Comparison of ENCODE assay signal across 29 cellular contexts in the genomic region with DNA sequence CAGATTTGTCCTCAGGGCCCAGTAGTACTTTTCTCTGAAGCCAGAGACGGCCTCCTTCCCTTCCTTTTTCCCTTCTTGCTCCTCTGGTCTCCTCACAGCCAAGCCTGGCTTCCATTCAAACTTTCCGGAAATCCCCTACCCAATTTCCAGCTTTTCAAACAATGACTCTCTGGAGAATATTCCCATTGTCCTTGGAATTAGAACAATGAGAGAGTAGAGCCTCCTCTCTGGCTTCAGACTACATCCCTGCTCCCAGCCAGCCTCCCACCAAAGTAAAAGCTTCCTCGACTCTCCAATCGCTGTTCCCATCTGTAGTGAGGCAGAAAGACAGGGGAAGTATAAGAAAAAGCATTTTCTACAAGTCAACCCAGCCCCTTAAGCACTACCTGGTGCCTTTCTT.
DNase-seq lines count a peak whose midpoint lies in the region; ATAC-seq and TF ChIP-seq lines count a peak whose summit lies in the region.
"Had no signal": no experiment of that assay in that cellular context is flagged by ENCODE, and none has a peak within 500 bp of the region (broad histone marks: within the 10 kb centered on the region; RNA-seq: fewer than 3 reads in every experiment).

No MANE protein-coding gene starts in this region.

- H3K4me1 ChIP-seq in heart right ventricle, result peaks cover 0 to 34% (median 12%) of the 10 kb centered on the region in 9 donors
- peaks cover 27% of the 10 kb centered on the region for H3K4me1 ChIP-seq in mesodermal cell (ENCODE audit: control insufficient read depth, insufficient read depth, low read length, poor library complexity, severe bottlenecking)
- H3K4me1 ChIP-seq in testis, result peaks cover 28% of the 10 kb centered on the region
- H3K4me1 ChIP-seq: BE2C, colonic mucosa had no signal

- H3K36me3 Mint-ChIP-seq in endothelial cell (ENCODE audit: low read depth, unreplicated experiment), result no peaks in the 10 kb centered on the region
- H3K36me3 Mint-ChIP-seq in activated naive CD4-positive, alpha-beta T cell treated with anti-CD3 and anti-CD28 coated beads for 36 hours (ENCODE audit: low read depth), result no peaks in the 10 kb centered on the region
- H3K36me3 Mint-ChIP-seq: natural killer cell had no signal

- CTCF ChIA-PET in activated naive CD4-positive, alpha-beta T cell treated with anti-CD3 and anti-CD28 coated beads for 36 hours (lab: Charles Lee), result no interaction called here

- H3K9me3 ChIP-seq in heart right ventricle (peaks cover 0 to 7% (median 0%) of the 10 kb centered on the region in 11 donors), mesodermal cell (ENCODE audit: control insufficient read depth, low read length) (no peaks in the 10 kb centered on the region), testis (no peaks in the 10 kb centered on the region)
- H3K9me3 ChIP-seq: BE2C, colonic mucosa had no signal

- no peak for TF ChIP-seq POLR2A in testis (IDR thresholded peaks at IDR 0.05)

- H3K27ac Mint-ChIP-seq in endothelial cell (ENCODE audit: unreplicated experiment), result peak overlapping the region; percentile 91
- no peak overlapping the region for H3K27ac Mint-ChIP-seq in activated naive CD4-positive, alpha-beta T cell treated with anti-CD3 and anti-CD28 coated beads for 36 hours
- H3K27ac Mint-ChIP-seq: activated CD8-positive, alpha-beta T cell treated with anti-CD3 and anti-CD28 coated beads for 36 hours; activated naive CD8-positive, alpha-beta T cell treated with anti-CD3 and anti-CD28 coated beads, Interleukin-2, amount 50 U/mL, for 24 hours; natural killer cell; progenitor cell of endocrine pancreas; T-helper 1 cell treated with Interleukin-12 subunit alpha and Interleukin-12 subunit beta and Interleukin-4 antibody, amounts not matched to agents 30 μg/mL and 1 μg/mL, for 36 hours had no signal

- no peaks in the 10 kb centered on the region for H3K9me3 Mint-ChIP-seq in endothelial cell (ENCODE audit: unreplicated experiment)
- peaks cover 1% of the 10 kb centered on the region for H3K9me3 Mint-ChIP-seq in activated naive CD4-positive, alpha-beta T cell treated with anti-CD3 and anti-CD28 coated beads for 36 hours
- H3K9me3 Mint-ChIP-seq: activated CD8-positive, alpha-beta T cell treated with anti-CD3 and anti-CD28 coated beads for 36 hours; activated naive CD8-positive, alpha-beta T cell treated with anti-CD3 and anti-CD28 coated beads, Interleukin-2, amount 50 U/mL, for 24 hours; natural killer cell; T-helper 1 cell treated with Interleukin-12 subunit alpha and Interleukin-12 subunit beta and Interleukin-4 antibody, amounts not matched to agents 30 μg/mL and 1 μg/mL, for 36 hours had no signal

- no peak overlapping the region for H3K4me3 Mint-ChIP-seq in endothelial cell (ENCODE audit: unreplicated experiment)
- H3K4me3 Mint-ChIP-seq in activated naive CD4-positive, alpha-beta T cell treated with anti-CD3 and anti-CD28 coated beads for 36 hours, result no peak overlapping the region
- H3K4me3 Mint-ChIP-seq: activated CD8-positive, alpha-beta T cell treated with anti-CD3 and anti-CD28 coated beads for 36 hours; activated naive CD8-positive, alpha-beta T cell treated with anti-CD3 and anti-CD28 coated beads, Interleukin-2, amount 50 U/mL, for 24 hours; natural killer cell; T-helper 1 cell treated with Interleukin-12 subunit alpha and Interleukin-12 subunit beta and Interleukin-4 antibody, amounts not matched to agents 30 μg/mL and 1 μg/mL, for 36 hours had no signal

- intact Hi-C loops in heart right ventricle (cut with DNase I), result loop anchor here in 1 of 10 donors (5.0 kb wide), 1 partner anchor 132 kb away; no protein-coding TSS in a partner anchor
- intact Hi-C loops in Right ventricle myocardium superior (cut with DNase I), result no loop called here
- intact Hi-C loops in testis (cut with DNase I; ENCODE audit: low total_unique reads), result no loop called here
- intact Hi-C loops in activated naive CD4-positive, alpha-beta T cell treated with anti-CD3 and anti-CD28 coated beads for 36 hours (cut with micrococcal nuclease), result no loop called here

- DNase-seq in heart right ventricle (peak in 1 of 2 donors; percentile 45), Right ventricle myocardium superior (no peak), endothelial cell (ENCODE audit: low spot score) (peak; percentile 23), testis (no peak), cortex of kidney (lab: John Stamatoyannopoulos, UW) (no peak)
- no peak for DNase-seq in activated naive CD4-positive, alpha-beta T cell treated with anti-CD3 and anti-CD28 coated beads for 36 hours
- DNase-seq: activated CD4-positive, CD25-positive, alpha-beta regulatory T cell treated with anti-CD3 and anti-CD28 coated beads, Interleukin-2, amount 50 U/mL, for 72 hours; activated CD8-positive, alpha-beta T cell treated with anti-CD3 and anti-CD28 coated beads for 36 hours; activated effector memory CD4-positive, alpha-beta T cell treated with anti-CD3 and anti-CD28 coated beads, Interleukin-2, amount 50 U/mL, for 16 hours; activated naive CD8-positive, alpha-beta T cell treated with anti-CD3 and anti-CD28 coated beads, Interleukin-2, amount 50 U/mL, for 24 hours; activated T-cell treated with anti-CD3 and anti-CD28 coated beads for 4 hours; BE2C; brain microvascular endothelial cell; colonic mucosa; DMS53; GDM1; glutamatergic neuron; midbrain; MV-4-11; natural killer cell; NCI-H1694; NCI-H748 treated with DMSO at 0.1 percent for 48 hours; RPMI8226 had no signal

- TF ChIP-seq CTCF in heart right ventricle (IDR thresholded peaks at IDR 0.05) (no peak), endothelial cell (IDR thresholded peaks at IDR 0.05; ENCODE audit: unreplicated experiment) (no peak), testis (IDR thresholded peaks at IDR 0.05) (no peak)

- peaks cover 36% of the 10 kb centered on the region for H3K4me1 Mint-ChIP-seq in endothelial cell (ENCODE audit: unreplicated experiment)
- H3K4me1 Mint-ChIP-seq in activated naive CD4-positive, alpha-beta T cell treated with anti-CD3 and anti-CD28 coated beads for 36 hours (ENCODE audit: low read depth), result no peaks in the 10 kb centered on the region
- H3K4me1 Mint-ChIP-seq: activated naive CD8-positive, alpha-beta T cell treated with anti-CD3 and anti-CD28 coated beads, Interleukin-2, amount 50 U/mL, for 24 hours had no signal

- H3K4me3 ChIP-seq in heart right ventricle, result no peak overlapping the region
- no peak overlapping the region for H3K4me3 ChIP-seq in mesodermal cell (ENCODE audit: extremely low read depth, insufficient read depth, low read length, poor library complexity, severe bottlenecking)
- H3K4me3 ChIP-seq in testis, result no peak overlapping the region
- H3K4me3 ChIP-seq: colonic mucosa, SK-N-MC, skin epidermis had no signal

- H3K27ac ChIP-seq in heart right ventricle (peak overlapping the region in 4 of 10 donors; percentile 27 to 63 (median 59)), mesodermal cell (ENCODE audit: low read depth, low read length, severe bottlenecking) (peak overlapping the region; percentile 64), testis (peak overlapping the region; percentile 54 to 60)
- H3K27ac ChIP-seq: brain microvascular endothelial cell, colonic mucosa, SK-N-MC had no signal

- H3K27me3 Mint-ChIP-seq in endothelial cell (ENCODE audit: unreplicated experiment), result peaks cover 2% of the 10 kb centered on the region
- H3K27me3 Mint-ChIP-seq in activated naive CD4-positive, alpha-beta T cell treated with anti-CD3 and anti-CD28 coated beads for 36 hours (ENCODE audit: low read depth), result peaks cover 11% of the 10 kb centered on the region

- ATAC-seq in heart right ventricle, result peak; percentile 47 to 86 (median 76)
- ATAC-seq in Right ventricle myocardium superior (ENCODE audit: poor library complexity), result no peak
- no peak for ATAC-seq in HG02763 (IDR thresholded peaks at IDR 0.05; ENCODE audit: unreplicated experiment)
- ATAC-seq: activated CD8-positive, alpha-beta T cell treated with anti-CD3 and anti-CD28 coated beads for 36 hours; activated naive CD8-positive, alpha-beta T cell treated with anti-CD3 and anti-CD28 coated beads, Interleukin-2, amount 50 U/mL, for 24 hours; natural killer cell had no signal

- 29 to 37% methylated on average over 4 of the region's 4 CpGs for WGBS in heart right ventricle, 2 donors
- 27 to 83% methylated on average over 2 to 3 of the region's 4 CpGs for whole genome bisulfite sequencing in mesodermal cell (ENCODE audit: insufficient coverage in 2 of 2), 2 experiments
- WGBS in testis, 2 donors, result 25 to 27% methylated on average over 4 of the region's 4 CpGs

- H3K36me3 ChIP-seq in heart right ventricle, result no peaks in the 10 kb centered on the region
- no peaks in the 10 kb centered on the region for H3K36me3 ChIP-seq in mesodermal cell (ENCODE audit: control insufficient read depth, insufficient read depth, low read length)
- no peaks in the 10 kb centered on the region for H3K36me3 ChIP-seq in testis (ENCODE audit: low read depth, missing control alignments)
- H3K36me3 ChIP-seq: BE2C, brain microvascular endothelial cell, colonic mucosa had no signal

- peaks cover 0 to 3% (median 0%) of the 10 kb centered on the region in 7 donors for H3K27me3 ChIP-seq in heart right ventricle
- no peaks in the 10 kb centered on the region for H3K27me3 ChIP-seq in testis
- H3K27me3 ChIP-seq: BE2C, colonic mucosa had no signal

Comparison
In these comparisons a context has a peak if more than half of its experiments do, and no peak if none do; other contexts are left out.
1. ATAC-seq: peak in heart right ventricle (8 of 8); none in Right ventricle myocardium superior (single experiment) and HG02763 (single experiment).